8 cellular contexts compared by ENCODE assay signal in genomic region chr16:88453217-88453531, GRCh38. TPM values are rescaled to one million over a fixed set of nuclear protein-coding genes. Genes with fewer than 3 reads are reported as not detected.
DNase-seq lines count a peak whose midpoint lies in the region; ATAC-seq, FAIRE-seq and TF ChIP-seq lines count a peak whose summit lies in the region.

Gene ZFPM1, plus strand, starts transcription at chr16:88453280. Its CDS starts 359 bp downstream, at chr16:88453639.

- H3K56ac ChIP-seq in H1 (replicated peaks; ENCODE audit: insufficient read length, low read depth, low read length), result peak within 1 kb of the TSS; percentile 59

- H4K91ac ChIP-seq in H1 (replicated peaks; ENCODE audit: insufficient read length, low read length), result no peak within 1 kb of the TSS

- H3K14ac ChIP-seq in H1 (ENCODE audit: insufficient read length), result no peak within 1 kb of the TSS

- H3K79me1 ChIP-seq in H1 (ENCODE audit: low read depth, low read length), result no peaks in the 10 kb centered on the region

- H3K4me3 ChIP-seq in DOHH2 (ENCODE audit: low read length) (peak within 1 kb of the TSS; percentile 85), Karpas-422 (ENCODE audit: low read length) (peak within 1 kb of the TSS; percentile 62; the same call in 1 of the 2 replicates), H1 (ENCODE audit: extremely low read depth in 1 of 4, insufficient read depth in 2 of 4, low read depth in 3 of 4, low read length in 4 of 4) (peak within 1 kb of the TSS; percentile 42 to 73 (median 58)), pancreas (peak within 1 kb of the TSS; percentile 46 to 79 (median 66))

- POLR2A ChIA-PET in H1 (lab: Charles Lee; ENCODE audit: partially characterized antibody), result interaction anchor here (1.3 kb wide), 1 partner anchor 13 kb away, joined by 4 read pairs; no protein-coding TSS in a partner anchor

- H3K4me2 ChIP-seq in DOHH2 (ENCODE audit: low read length), result peak within 1 kb of the TSS; percentile 76
- H3K4me2 ChIP-seq in Karpas-422 (ENCODE audit: low read depth, low read length, poor library complexity, severe bottlenecking), result peak within 1 kb of the TSS; percentile 53
- peak within 1 kb of the TSS; percentile 79 to 86 for H3K4me2 ChIP-seq in H1 (ENCODE audit: insufficient read depth in 1 of 2, low read depth in 2 of 2, low read length in 2 of 2)

- H2AFZ ChIP-seq in Karpas-422 (ENCODE audit: low read length) (0 out of 2 replicates have a peak within 1 kb of the TSS, but pooled peaks have one; percentile 54), H1 (ENCODE audit: low read length) (no peak within 1 kb of the TSS)

- H3K9ac ChIP-seq in Karpas-422 (ENCODE audit: low read length), result peak within 1 kb of the TSS; percentile 43; the same call in 1 of the 2 replicates
- peak within 1 kb of the TSS in 1 of 4 experiments; percentile 65; a peak in 1 of 7 replicates for H3K9ac ChIP-seq in H1 (replicated peaks in 1 of 4; ENCODE audit: extremely low read depth in 1 of 4, low read depth in 3 of 4, low read length in 3 of 4)

- no peak for TF ChIP-seq RAD21 in H1 (IDR thresholded peaks at IDR 0.05 in 1 of 2, conservative IDR thresholded peaks at IDR 0.05 in 1 of 2; ENCODE audit: low read depth in 2 of 2, low read length in 2 of 2)

- H3K79me2 ChIP-seq in DOHH2 (ENCODE audit: control insufficient read depth, low read length) (no peaks in the 10 kb centered on the region), Karpas-422 (ENCODE audit: low read length) (no peaks in the 10 kb centered on the region), H1 (ENCODE audit: control insufficient read depth in 1 of 2, insufficient read depth in 2 of 2, low read length in 2 of 2) (0 out of 4 replicates have a peak, but pooled peaks cover 0 to 3% of the 10 kb centered on the region in 2 experiments)

- peaks cover 4% of the 10 kb centered on the region; the same call in 1 of the 2 replicates for H3K23me2 ChIP-seq in H1 (ENCODE audit: low read depth, low read length)

- no peak within 1 kb of the TSS for H3K27ac ChIP-seq in DOHH2 (ENCODE audit: low read depth, low read length)
- H3K27ac ChIP-seq in Karpas-422 (ENCODE audit: low read length), result no peak within 1 kb of the TSS
- H3K27ac ChIP-seq in H1 (ENCODE audit: low read depth, low read length), result no peak within 1 kb of the TSS
- H3K27ac ChIP-seq in pancreas, result peak within 1 kb of the TSS; percentile 49 to 81 (median 68)

- H3K18ac ChIP-seq in H1 (ENCODE audit: extremely low read depth, low read length), result peak within 1 kb of the TSS; percentile 78; the same call in 1 of the 2 replicates

- H2AK5ac ChIP-seq in H1 (ENCODE audit: low read depth, low read length), result no peak within 1 kb of the TSS

- H2BK120ac ChIP-seq in H1 (replicated peaks; ENCODE audit: low read depth, low read length), result no peak within 1 kb of the TSS

- H2BK12ac ChIP-seq in H1 (ENCODE audit: low read depth, low read length), result no peak within 1 kb of the TSS

- H2BK15ac ChIP-seq in H1 (ENCODE audit: low read length), result no peak within 1 kb of the TSS

- H3K36me3 ChIP-seq in DOHH2 (ENCODE audit: control insufficient read depth, low read length) (no peaks in the 10 kb centered on the region), Karpas-422 (ENCODE audit: insufficient read depth, low read length) (no peaks in the 10 kb centered on the region), H1 (ENCODE audit: control insufficient read depth in 2 of 4, insufficient read depth in 4 of 4, low read length in 3 of 4) (peaks cover 0 to 4% (median 0%) of the 10 kb centered on the region in 4 experiments; a peak in 1 of 8 replicates), pancreas (no peaks in the 10 kb centered on the region)

- 0 out of 3 replicates have a peak, but pooled peaks of 1 of the 2 experiments have one; percentile 18 for TF ChIP-seq POLR2A in H1 (IDR thresholded peaks at IDR 0.05; ENCODE audit: control extremely low read depth in 1 of 2, low read depth in 2 of 2, low read length in 2 of 2)

- no peak within 1 kb of the TSS for H3K23ac ChIP-seq in H1 (ENCODE audit: insufficient read length)

- no peaks in the 10 kb centered on the region for H3F3A ChIP-seq in DOHH2 (ENCODE audit: control insufficient read depth, insufficient read depth)

- intact Hi-C loops in pancreas (cut with DNase I), result no loop called here

- ATAC-seq in pancreas (no peak), HG02870 (IDR thresholded peaks at IDR 0.05; ENCODE audit: unreplicated experiment) (no peak), GM18858 (IDR thresholded peaks at IDR 0.05; ENCODE audit: unreplicated experiment) (no peak)

- H3K9me2 ChIP-seq in DOHH2 (replicated peaks; ENCODE audit: control insufficient read depth, low read length) (no peaks in the 10 kb centered on the region), Karpas-422 (replicated peaks; ENCODE audit: insufficient read depth, low read length) (no peaks in the 10 kb centered on the region)

- H3K4me1 ChIP-seq in DOHH2 (ENCODE audit: control insufficient read depth, low read length) (peaks cover 41% of the 10 kb centered on the region), Karpas-422 (ENCODE audit: low read length) (peaks cover 42% of the 10 kb centered on the region), H1 (replicated peaks in 1 of 4; ENCODE audit: control insufficient read depth in 3 of 4, insufficient read depth in 4 of 4, low read length in 3 of 4) (peaks cover 0 to 27% (median 13%) of the 10 kb centered on the region in 4 experiments; a peak in 6 of 7 replicates), pancreas (peaks cover 0 to 20% (median 8%) of the 10 kb centered on the region in 3 donors)

- CTCF ChIA-PET in H1 (lab: Charles Lee; ENCODE audit: partially characterized antibody), result interaction anchor here (0.9 to 2.3 kb wide), 4 partner anchors 10 to 109 kb away, joined by 3 to 8 read pairs (median 4); no protein-coding TSS in a partner anchor

- peaks cover 3% of the 10 kb centered on the region; the same call in 1 of the 2 replicates for H4K20me1 ChIP-seq in DOHH2 (ENCODE audit: control insufficient read depth, insufficient read depth, low read depth, low read length)
- peaks cover 7% of the 10 kb centered on the region; the same call in 1 of the 2 replicates for H4K20me1 ChIP-seq in Karpas-422 (ENCODE audit: insufficient read depth, low read depth, low read length)
- H4K20me1 ChIP-seq in H1 (replicated peaks in 1 of 2; ENCODE audit: control insufficient read depth in 1 of 2, insufficient read depth in 2 of 2, low read length in 2 of 2), result peaks cover 12 to 13% of the 10 kb centered on the region in 2 experiments

- peak within 1 kb of the TSS; percentile 66; the same call in 1 of the 2 replicates for H2BK5ac ChIP-seq in H1 (ENCODE audit: low read depth, low read length)

- H3K4ac ChIP-seq in H1 (replicated peaks; ENCODE audit: insufficient read length, low read depth, low read length), result peak within 1 kb of the TSS; percentile 84

- peak within 1 kb of the TSS; percentile 57; the same call in 1 of the 2 replicates for H4K8ac ChIP-seq in H1 (ENCODE audit: extremely low read depth, insufficient read depth, low read length)

- no peaks in the 10 kb centered on the region for H3K9me3 ChIP-seq in DOHH2 (ENCODE audit: control insufficient read depth, insufficient read depth, low read length)
- H3K9me3 ChIP-seq in Karpas-422 (ENCODE audit: low read length), result no peaks in the 10 kb centered on the region
- no peaks in the 10 kb centered on the region for H3K9me3 ChIP-seq in H1 (ENCODE audit: insufficient read depth in 2 of 2, low read depth in 1 of 2, low read length in 1 of 2)
- H3K9me3 ChIP-seq in pancreas, result no peaks in the 10 kb centered on the region

- H4K5ac ChIP-seq in H1 (ENCODE audit: insufficient read length, low read depth, low read length), result peak within 1 kb of the TSS; percentile 95

- no peak within 1 kb of the TSS for H2BK20ac ChIP-seq in H1 (ENCODE audit: low read length)

- WGBS in H1 (ENCODE audit: extremely low coverage in 1 of 2, insufficient coverage in 1 of 2, insufficient read length in 1 of 2, insufficient replicate concordance in 2 of 2, low coverage in 1 of 2, low lambda C conversion rate in 2 of 2, missing lambda C conversion rate in 1 of 2), 2 experiments, result no CpG with 5 or more reads among the region's 57 CpGs
- whole genome bisulfite sequencing in pancreas, 2 donors, result 0 to 1% methylated on average over 3 to 57 of the region's 57 CpGs

- no peak for DNase-seq in Karpas-422
- DNase-seq in H1 (ENCODE audit: low read depth in 1 of 2, low spot score in 2 of 2), result no peak
- DNase-seq in pancreas, result no peak
- DNase-seq in stimulated activated CD4-positive, alpha-beta T cell treated with anti-CD3 and anti-CD28 coated beads, Interleukin-4, amount 100 ng/mL, for 1 hour, result no peak
- DNase-seq in DMS79 (lab: John Stamatoyannopoulos, UW), result no peak

- H3K27me3 ChIP-seq in DOHH2 (ENCODE audit: control insufficient read depth, low read length) (peaks cover 40% of the 10 kb centered on the region), Karpas-422 (ENCODE audit: low read length) (no peaks in the 10 kb centered on the region; the same call in 1 of the 2 replicates), H1 (replicated peaks in 1 of 4; ENCODE audit: control insufficient read depth in 3 of 4, extremely low read depth in 1 of 4, insufficient read depth in 3 of 4, low read length in 3 of 4) (peaks cover 29 to 60% (median 54%) of the 10 kb centered on the region in 4 experiments), pancreas (no peaks in the 10 kb centered on the region)

- no peak for FAIRE-seq in H1 (lab: Jason Lieb, UNC)
- no peak for FAIRE-seq in pancreas (lab: Jason Lieb, UNC)

- TF ChIP-seq CTCF in DOHH2 (IDR thresholded peaks at IDR 0.05; ENCODE audit: low read depth, low read length, poor library complexity, severe bottlenecking) (no peak), H1 (IDR thresholded peaks at IDR 0.05; ENCODE audit: control extremely low read depth in 1 of 3, insufficient read depth in 1 of 3, low read depth in 1 of 3, low read length in 3 of 3) (no peak), pancreas (IDR thresholded peaks at IDR 0.05) (no peak)

- TF ChIP-seq EP300 in H1 (IDR thresholded peaks at IDR 0.05; ENCODE audit: borderline replicate concordance in 1 of 2, low read depth in 2 of 2, low read length in 2 of 2), result no peak

TF ChIP-seq in H1, 55 proteins besides CTCF, POLR2A, EP300 and RAD21:
- TF ChIP-seq JUN (IDR thresholded peaks at IDR 0.05; ENCODE audit: low read depth, low read length), result no peak
- no peak for TF ChIP-seq SIX5 (IDR thresholded peaks at IDR 0.05; ENCODE audit: low read depth, low read length)

RNA-seq across cellular contexts. Expression of gene ZFPM1, which starts in this region (rescaled TPM):
- 0.36 and 0.75 TPM in 2 replicates for total RNA-seq in Karpas-422 (2014; rRNA removed; shearing (Covaris generic); ENCODE audit: low replicate concordance)
- total RNA-seq in H1 (2021; fragmentation: NEBNext Ultra II Directional; extraction: Animal tissue kit (Norgen Biotek cat#: 25700)), result 3.4 and 4.8 TPM in 2 replicates
- polyA plus RNA-seq in H1 (2011; rRNA removed) (0.74 and 1.4 TPM in 2 replicates), pancreas (10 to 100 TPM in 1 of 2 donors, 1 to 10 TPM in 1; 3.6 to 22.5 TPM)
- polyA plus RNA-seq in H1 (2011; cell fraction: cytosol; rRNA removed), result 1.1 TPM
- 3.6 TPM for polyA plus RNA-seq in H1 (2011; cell fraction: nucleus; rRNA removed)
- polyA plus RNA-seq in H1 (2012, experiment 1 of 2), result 1.5 to 3.3 TPM (median 1.9 TPM) in 4 replicates
- 1.00 TPM for polyA plus RNA-seq in H1 (2012, experiment 2 of 2)
- 3.1 TPM for polyA plus RNA-seq in H1 (2013, experiment 1 of 2)
- 2.9 TPM for polyA plus RNA-seq in H1 (2013, experiment 2 of 2)
- 0.29 and 0.57 TPM in 2 replicates for polyA minus RNA-seq in H1 (2011; rRNA and poly(A)+ RNA removed)
- 2.8 TPM for polyA minus RNA-seq in H1 (2011; cell fraction: cytosol; rRNA and poly(A)+ RNA removed)
- polyA minus RNA-seq in H1 (2011; cell fraction: nucleus; rRNA and poly(A)+ RNA removed), result 3.3 TPM
- 10 to 100 TPM; 14.2 to 20.4 (median 19.3) TPM for total RNA-seq in pancreas

Comparison
In these comparisons a context has a peak if more than half of its experiments do, and no peak if none do; other contexts are left out.
1. H3K27ac ChIP-seq: peak in pancreas (4 of 4); none in DOHH2 (single experiment), Karpas-422 (single experiment) and H1 (single experiment).
2. Peak in every context shown above with its lines, with median percentiles within 50 percentile points of each other: H3K4me2 ChIP-seq and H3K4me3 ChIP-seq.